In the genomic region with DNA sequence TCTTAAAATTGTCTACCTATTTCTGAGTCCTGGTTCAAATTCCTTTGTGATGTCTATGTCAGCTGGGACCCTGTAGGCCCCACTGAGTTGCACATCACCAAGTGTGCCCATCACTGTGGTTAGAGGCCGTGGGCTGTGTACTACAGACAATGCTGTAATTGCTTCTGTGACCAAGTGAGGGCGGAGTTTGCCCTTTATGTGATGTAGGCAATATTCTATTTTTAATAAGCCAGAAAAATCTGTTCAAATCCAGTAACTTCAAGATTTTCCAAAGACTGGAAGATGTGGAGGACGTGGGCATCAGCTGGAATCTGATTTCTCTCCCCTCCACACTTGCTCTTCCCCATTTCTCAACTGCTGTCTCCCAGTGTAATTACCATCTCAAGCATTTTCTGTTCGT, we compare ENCODE assay signal across 11 cellular contexts.
DNase-seq lines count a peak whose midpoint lies in the region; ATAC-seq and TF ChIP-seq lines count a peak whose summit lies in the region.
"Had no signal": no experiment of that assay in that cellular context is flagged by ENCODE, and none has a peak within 500 bp of the region (broad histone marks: within the 10 kb centered on the region; RNA-seq: fewer than 3 reads in every experiment).

No MANE protein-coding gene starts in this region.

- WGBS in heart right ventricle, 2 donors = 71 to 75% methylated on average over 4 of the region's 4 CpGs
- 61% methylated on average over 2 of the region's 4 CpGs for WGBS in mesenchymal stem cell

- H2BK5ac ChIP-seq in mesenchymal stem cell (ENCODE audit: low read depth, low read length, poor library complexity, severe bottlenecking) = no peak overlapping the region

- no peak overlapping the region for H3K4me2 ChIP-seq in mesenchymal stem cell (ENCODE audit: low read length, poor library complexity, severe bottlenecking)

- DNase-seq in heart right ventricle = no peak
- DNase-seq in Right ventricle myocardium inferior (ENCODE audit: missing footprints) = no peak
- DNase-seq in SK-N-DZ (ENCODE audit: low spot score) = peak; percentile 11
- DNase-seq in mesenchymal stem cell = peak; percentile 46
- DNase-seq in upper lobe of right lung = no peak
- DNase-seq in stimulated activated effector memory CD8-positive, alpha-beta T cell treated with anti-CD3 and anti-CD28 coated beads, Interleukin-12 subunit alpha, Interleukin-12 subunit beta, amount 100 ng/mL, for 72 hours (ENCODE audit: low spot score in 2 of 2) = no peak
- DNase-seq: naive B cell; stimulated activated naive CD4-positive, alpha-beta T cell treated with Interleukin-2 at 50 U/mL for 16 hours had no signal

- H4K8ac ChIP-seq in mesenchymal stem cell (ENCODE audit: low read length) = no peak overlapping the region

- peak overlapping the region in 1 of 2 experiments; percentile 83 for H3K18ac ChIP-seq in mesenchymal stem cell (ENCODE audit: low read depth in 1 of 2, low read length in 2 of 2)

- H3K4me3 ChIP-seq in heart right ventricle (no peak overlapping the region), mesenchymal stem cell (ENCODE audit: insufficient read depth in 1 of 2, low read depth in 1 of 2, low read length in 2 of 2) (no peak overlapping the region), upper lobe of right lung (no peak overlapping the region)

- H3K14ac ChIP-seq in mesenchymal stem cell (ENCODE audit: low read length in 2 of 2) = peak overlapping the region in 1 of 2 experiments; percentile 88

- H3K23ac ChIP-seq in mesenchymal stem cell (ENCODE audit: low read length in 2 of 2) = no peak overlapping the region

- H3K9me3 ChIP-seq in heart right ventricle (no peaks in the 10 kb centered on the region), mesenchymal stem cell (ENCODE audit: control insufficient read depth, low read length) (no peaks in the 10 kb centered on the region), upper lobe of right lung (no peaks in the 10 kb centered on the region)

- H2AFZ ChIP-seq in mesenchymal stem cell (ENCODE audit: low read depth, low read length) = no peak overlapping the region

- intact Hi-C loops in heart right ventricle (cut with DNase I) = loop anchor here in 2 of 10 donors (5.0 to 10.0 kb wide), 2 partner anchors 67 to 70 kb away; no protein-coding TSS in a partner anchor
- intact Hi-C loops in Right ventricle myocardium inferior (cut with DNase I) = no loop called here
- intact Hi-C loops in upper lobe of right lung (cut with DNase I) = no loop called here

- H2BK15ac ChIP-seq in mesenchymal stem cell (ENCODE audit: low read depth, poor library complexity, severe bottlenecking) = no peak overlapping the region

- peak overlapping the region; percentile 20 to 92 for H3K4ac ChIP-seq in mesenchymal stem cell (ENCODE audit: low read depth in 1 of 2, low read length in 2 of 2)

- TF ChIP-seq CTCF in heart right ventricle (IDR thresholded peaks at IDR 0.05) = peak in 3 of 9 donors; percentile 21 to 31 (median 27)
- no peak for TF ChIP-seq CTCF in upper lobe of right lung (IDR thresholded peaks at IDR 0.05)

- no peak overlapping the region for H3K27ac Mint-ChIP-seq in stimulated activated effector memory CD8-positive, alpha-beta T cell treated with anti-CD3 and anti-CD28 coated beads, Interleukin-12 subunit alpha, Interleukin-12 subunit beta, amount 100 ng/mL, for 72 hours
- H3K27ac Mint-ChIP-seq: activated naive CD4-positive, alpha-beta T cell treated with anti-CD3 and anti-CD28 coated beads, Interleukin-2, amount 50 U/mL, for 24 hours had no signal

- H2AK5ac ChIP-seq in mesenchymal stem cell (ENCODE audit: low read length, severe bottlenecking) = peak overlapping the region; percentile 47

- H2BK120ac ChIP-seq in mesenchymal stem cell (ENCODE audit: low read depth, low read length) = no peak overlapping the region

- H3K4me3 Mint-ChIP-seq in stimulated activated effector memory CD8-positive, alpha-beta T cell treated with anti-CD3 and anti-CD28 coated beads, Interleukin-12 subunit alpha, Interleukin-12 subunit beta, amount 100 ng/mL, for 72 hours = no peak overlapping the region
- H3K4me3 Mint-ChIP-seq: activated naive CD4-positive, alpha-beta T cell treated with anti-CD3 and anti-CD28 coated beads, Interleukin-2, amount 50 U/mL, for 24 hours; naive B cell had no signal

- H3K36me3 Mint-ChIP-seq in stimulated activated effector memory CD8-positive, alpha-beta T cell treated with anti-CD3 and anti-CD28 coated beads, Interleukin-12 subunit alpha, Interleukin-12 subunit beta, amount 100 ng/mL, for 72 hours = no peaks in the 10 kb centered on the region
- H3K36me3 Mint-ChIP-seq: activated naive CD4-positive, alpha-beta T cell treated with anti-CD3 and anti-CD28 coated beads, Interleukin-2, amount 50 U/mL, for 24 hours; naive B cell had no signal

- peaks cover 3% of the 10 kb centered on the region for H3K9me3 Mint-ChIP-seq in stimulated activated effector memory CD8-positive, alpha-beta T cell treated with anti-CD3 and anti-CD28 coated beads, Interleukin-12 subunit alpha, Interleukin-12 subunit beta, amount 100 ng/mL, for 72 hours
- H3K9me3 Mint-ChIP-seq: activated naive CD4-positive, alpha-beta T cell treated with anti-CD3 and anti-CD28 coated beads, Interleukin-2, amount 50 U/mL, for 24 hours had no signal

- H4K91ac ChIP-seq in mesenchymal stem cell (ENCODE audit: low read length) = peak overlapping the region; percentile 43

- H3K27me3 ChIP-seq in heart right ventricle (no peaks in the 10 kb centered on the region), mesenchymal stem cell (ENCODE audit: control insufficient read depth in 1 of 2, insufficient read depth in 1 of 2, low read length in 2 of 2) (no peaks in the 10 kb centered on the region), upper lobe of right lung (no peaks in the 10 kb centered on the region)

- H3K36me3 ChIP-seq in heart right ventricle = no peaks in the 10 kb centered on the region
- no peaks in the 10 kb centered on the region for H3K36me3 ChIP-seq in mesenchymal stem cell (ENCODE audit: control insufficient read depth in 1 of 2, insufficient read depth in 2 of 2, low read depth in 1 of 2, low read length in 2 of 2)
- no peaks in the 10 kb centered on the region for H3K36me3 ChIP-seq in upper lobe of right lung

- H3K4me1 Mint-ChIP-seq in stimulated activated effector memory CD8-positive, alpha-beta T cell treated with anti-CD3 and anti-CD28 coated beads, Interleukin-12 subunit alpha, Interleukin-12 subunit beta, amount 100 ng/mL, for 72 hours = no peaks in the 10 kb centered on the region
- H3K4me1 Mint-ChIP-seq: activated naive CD4-positive, alpha-beta T cell treated with anti-CD3 and anti-CD28 coated beads, Interleukin-2, amount 50 U/mL, for 24 hours; naive B cell had no signal

- peak overlapping the region in 1 of 2 experiments; percentile 95 for H2BK12ac ChIP-seq in mesenchymal stem cell (ENCODE audit: low read length in 2 of 2)

- H3K4me1 ChIP-seq in heart right ventricle (peaks cover 9 to 72% (median 46%) of the 10 kb centered on the region in 9 donors), mesenchymal stem cell (ENCODE audit: control insufficient read depth, insufficient read depth, low read depth, low read length) (peaks cover 17% of the 10 kb centered on the region), upper lobe of right lung (peaks cover 34% of the 10 kb centered on the region)

- H3K27ac ChIP-seq in heart right ventricle (peak overlapping the region in 7 of 10 donors; percentile 5 to 63 (median 37)), mesenchymal stem cell (ENCODE audit: low read length, poor library complexity, severe bottlenecking) (no peak overlapping the region), upper lobe of right lung (peak overlapping the region; percentile 51)

- H3K79me1 ChIP-seq in mesenchymal stem cell (replicated peaks; ENCODE audit: low read length, poor library complexity, severe bottlenecking) = peaks cover 10% of the 10 kb centered on the region

- ATAC-seq in heart right ventricle = no peak
- no peak for ATAC-seq in Right ventricle myocardium inferior
- ATAC-seq in upper lobe of right lung = no peak
- ATAC-seq in HG02642 (IDR thresholded peaks at IDR 0.05; ENCODE audit: poor library complexity, unreplicated experiment) = no peak
- no peak for ATAC-seq in stimulated activated effector memory CD8-positive, alpha-beta T cell treated with anti-CD3 and anti-CD28 coated beads, Interleukin-12 subunit alpha, Interleukin-12 subunit beta, amount 100 ng/mL, for 72 hours
- no peak for ATAC-seq in HG03097 (IDR thresholded peaks at IDR 0.05; ENCODE audit: low FRiP score, unreplicated experiment)

- H3K9ac ChIP-seq in mesenchymal stem cell (ENCODE audit: low read length) = no peak overlapping the region

Comparison
In these comparisons a context has a peak if more than half of its experiments do, and no peak if none do; other contexts are left out.
1. DNase-seq: peak in SK-N-DZ (single experiment) and mesenchymal stem cell (single experiment); none in heart right ventricle (0 of 2), Right ventricle myocardium inferior (single experiment), upper lobe of right lung (single experiment) and stimulated activated effector memory CD8-positive, alpha-beta T cell treated with anti-CD3 and anti-CD28 coated beads, Interleukin-12 subunit alpha, Interleukin-12 subunit beta, amount 100 ng/mL, for 72 hours (0 of 2).